7 cellular contexts compared by ENCODE assay signal in the genomic region with DNA sequence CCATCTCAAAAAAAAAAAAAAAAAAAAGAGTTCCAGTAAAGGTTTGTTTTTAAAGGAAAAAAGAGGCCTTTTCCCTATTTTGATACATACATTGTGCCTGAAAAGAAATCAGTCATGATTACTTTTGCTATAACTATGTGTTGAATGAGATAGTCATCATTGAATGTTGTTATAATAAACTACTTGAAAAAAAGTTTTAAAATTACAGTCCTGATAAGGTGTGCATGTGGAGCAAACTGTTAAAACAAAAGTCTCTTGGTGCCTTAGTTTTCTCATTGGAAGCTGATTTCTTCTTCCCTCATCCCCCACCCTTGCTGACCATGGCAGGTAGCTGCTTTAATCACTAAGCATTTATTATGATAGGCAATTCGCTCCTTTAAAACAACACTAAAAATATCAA.
"Had no signal": no experiment of that assay in that cellular context is flagged by ENCODE, and none has a peak within 500 bp of the region (broad histone marks: within the 10 kb centered on the region; RNA-seq: fewer than 3 reads in every experiment).

No MANE protein-coding gene starts in this region.

- FAIRE-seq: GM12878, GM12891, GM12892, GM18507, GM19239 had no signal

- H3K4me3 ChIP-seq: GM12878 had no signal

- ATAC-seq: GM12878 had no signal

- DNase-seq: GDM1, GF-D8 had no signal
